ENCODE assay signal across 25 cellular contexts in genomic region chr2:19465965-19466364, GRCh38.
"Had no signal": no experiment of that assay in that cellular context is flagged by ENCODE, and none has a peak within 500 bp of the region (broad histone marks: within the 10 kb centered on the region; RNA-seq: fewer than 3 reads in every experiment).

No MANE protein-coding gene starts in this region.

- H3K27me3 ChIP-seq: colonic mucosa, esophagus muscularis mucosa, esophagus squamous epithelium, foreskin keratinocyte, gastrocnemius medialis, gastroesophageal sphincter, heart left ventricle, heart right ventricle had no signal

- H3K4me3 ChIP-seq: colonic mucosa, coronary artery, dorsolateral prefrontal cortex, esophagus muscularis mucosa, esophagus squamous epithelium, gastrocnemius medialis, gastroesophageal sphincter, heart left ventricle, heart right ventricle had no signal

- H3K36me3 ChIP-seq: colonic mucosa, esophagus muscularis mucosa, esophagus squamous epithelium, gastrocnemius medialis, gastroesophageal sphincter, heart left ventricle, heart right ventricle had no signal

- DNase-seq: colonic mucosa; cortex of kidney; dermis blood vessel endothelial cell; dorsolateral prefrontal cortex; effector CD4-positive, alpha-beta T cell; effector CD8-positive, alpha-beta T cell; effector memory CD4-positive, alpha-beta T cell; effector memory CD8-positive, alpha-beta T cell; endodermal cell; erythroblast; esophagus squamous epithelium; foreskin fibroblast; foreskin keratinocyte; foreskin melanocyte; gastrocnemius medialis; glutamatergic neuron; head of caudate nucleus; heart left ventricle; heart right ventricle had no signal

- H3K27ac Mint-ChIP-seq: dendritic cell treated with granulocyte-macrophage colony-stimulating factor and Interleukin-4, amounts not matched to agents 40 ng/mL and 50 ng/mL, for 4 days; effector memory CD8-positive, alpha-beta T cell; endodermal cell had no signal

- H3K4me3 Mint-ChIP-seq: dendritic cell treated with granulocyte-macrophage colony-stimulating factor and Interleukin-4, amounts not matched to agents 40 ng/mL and 50 ng/mL, for 4 days; effector memory CD8-positive, alpha-beta T cell; endodermal cell had no signal

- H3K9me3 ChIP-seq: colonic mucosa, esophagus squamous epithelium, gastrocnemius medialis, gastroesophageal sphincter had no signal

- H3K27ac ChIP-seq: colonic mucosa, coronary artery, dorsolateral prefrontal cortex, epithelial cell of prostate, esophagus muscularis mucosa, esophagus squamous epithelium, foreskin keratinocyte, gastrocnemius medialis, gastroesophageal sphincter, heart left ventricle, heart right ventricle had no signal

- H3K27me3 Mint-ChIP-seq: dendritic cell treated with granulocyte-macrophage colony-stimulating factor and Interleukin-4, amounts not matched to agents 40 ng/mL and 50 ng/mL, for 4 days had no signal

- ATAC-seq: effector memory CD8-positive, alpha-beta T cell; esophagus mucosa; foreskin keratinocyte; gastrocnemius medialis; gastroesophageal sphincter; heart left ventricle; heart right ventricle had no signal

- H3K4me1 ChIP-seq: colonic mucosa, esophagus squamous epithelium, foreskin keratinocyte, gastrocnemius medialis, heart left ventricle, heart right ventricle had no signal
